ENCODE assay signal across 8 cellular contexts in genomic region chr10:98446656-98447221, GRCh38. TPM values are rescaled to one million over a fixed set of nuclear protein-coding genes. Genes with fewer than 3 reads are reported as not detected.
DNase-seq lines count a peak whose midpoint lies in the region; ATAC-seq, FAIRE-seq and TF ChIP-seq lines count a peak whose summit lies in the region.

HPS1 (minus strand) TSS chr10:98446935; CDS start chr10:98443240, 3,695 bp downstream.

- H3K27ac ChIP-seq in GM23338 (ENCODE audit: low read depth) (peak within 1 kb of the TSS; percentile 78), GM12878 (ENCODE audit: control insufficient read depth, insufficient read depth) (peak within 1 kb of the TSS; percentile 91), iPS DF 6.9 (ENCODE audit: low read length) (no peak within 1 kb of the TSS)

- RAD21 ChIA-PET in GM12878 (lab: Charles Lee; ENCODE audit: unreplicated experiment): no interaction called here

- H3K79me2 ChIP-seq in GM23338 (replicated peaks; ENCODE audit: insufficient read depth) (peaks cover 5% of the 10 kb centered on the region; the same call in 1 of the 2 replicates), GM12878 (ENCODE audit: control insufficient read depth, insufficient read depth, low read length) (peaks cover 30% of the 10 kb centered on the region)

- TF ChIP-seq EP300 in GM12878 (IDR thresholded peaks at IDR 0.05; ENCODE audit: borderline replicate concordance in 1 of 2, control insufficient read depth in 1 of 2, low read depth in 2 of 2, low read length in 2 of 2): peak in 1 of 2 experiments; percentile 44; a peak in 1 of 4 replicates

- BruUV-seq in GM12878 (replicated peaks; lab: Mats Ljungman, UMichigan): no TSS peak

- WGBS in GM12878 (ENCODE audit: insufficient coverage, insufficient replicate concordance, low lambda C conversion rate, missing lambda C conversion rate): under 1% methylated on average over 43 of the region's 47 CpGs
- whole genome bisulfite sequencing in iPS DF 6.9 (ENCODE audit: insufficient coverage, insufficient read length): no CpG with 5 or more reads among the region's 47 CpGs

- peaks cover 35% of the 10 kb centered on the region for H3K36me3 Mint-ChIP-seq in GM23338 (ENCODE audit: low read depth)

- H3K9me3 ChIP-seq in GM12878 (replicated peaks; ENCODE audit: control insufficient read depth, insufficient read depth, low read length): no peaks in the 10 kb centered on the region
- H3K9me3 ChIP-seq in iPS DF 6.9 (ENCODE audit: control insufficient read depth, insufficient read depth, low read length): no peaks in the 10 kb centered on the region

- TF ChIP-seq RAD21 in GM12878 (IDR thresholded peaks at IDR 0.05; ENCODE audit: insufficient read depth, low read depth, low read length): no peak

- peak within 1 kb of the TSS; percentile 76 for H3K4me3 ChIP-seq in GM06990 (replicated peaks; ENCODE audit: low read depth, low read length)
- peak within 1 kb of the TSS; percentile 84 for H3K4me3 ChIP-seq in GM23338
- peak within 1 kb of the TSS; percentile 84 for H3K4me3 ChIP-seq in GM12878
- H3K4me3 ChIP-seq in iPS DF 6.9 (ENCODE audit: low read length): peak within 1 kb of the TSS; percentile 61
- H3K4me3 ChIP-seq in skeletal muscle cell (ENCODE audit: low read depth, low read length): peak within 1 kb of the TSS; percentile 68

- TF ChIP-seq CTCF in GM06990 (IDR thresholded peaks at IDR 0.05; ENCODE audit: insufficient read depth, low read length, poor library complexity, severe bottlenecking): no peak
- TF ChIP-seq CTCF in GM23338 (conservative IDR thresholded peaks at IDR 0.05; ENCODE audit: low read depth in 2 of 2): no peak
- no peak for TF ChIP-seq CTCF in GM12878 (IDR thresholded peaks at IDR 0.05 in 2 of 3, conservative IDR thresholded peaks at IDR 0.05 in 1 of 3; ENCODE audit: control insufficient read depth in 2 of 3, extremely low read depth in 1 of 3, insufficient read depth in 1 of 3, low read depth in 3 of 3, low read length in 3 of 3)

- peak within 1 kb of the TSS; percentile 100 for H2AFZ ChIP-seq in GM23338
- peak within 1 kb of the TSS; percentile 100 for H2AFZ ChIP-seq in GM12878 (ENCODE audit: control insufficient read depth, low read depth, low read length)

- H3K4me1 ChIP-seq in GM23338 (ENCODE audit: insufficient read depth) (peaks cover 5% of the 10 kb centered on the region; the same call in 1 of the 2 replicates), GM12878 (ENCODE audit: control insufficient read depth, insufficient read depth, low read length) (peaks cover 15% of the 10 kb centered on the region), iPS DF 6.9 (ENCODE audit: control insufficient read depth, insufficient read depth, low read length) (no peaks in the 10 kb centered on the region)

- peak; percentile 94 for TF ChIP-seq POLR2A in GM12878 (IDR thresholded peaks at IDR 0.05; ENCODE audit: low read depth, low read length)

- peaks cover 18% of the 10 kb centered on the region for H3K36me3 ChIP-seq in GM06990 (ENCODE audit: control insufficient read depth, insufficient read depth, low read length)
- H3K36me3 ChIP-seq in GM23338 (ENCODE audit: insufficient read depth): peaks cover 8% of the 10 kb centered on the region; the same call in 1 of the 2 replicates
- peaks cover 3 to 6% of the 10 kb centered on the region in 2 experiments for H3K36me3 ChIP-seq in GM12878 (ENCODE audit: control insufficient read depth in 2 of 2, insufficient read depth in 2 of 2, low read length in 1 of 2)
- H3K36me3 ChIP-seq in iPS DF 6.9 (ENCODE audit: control insufficient read depth, insufficient read depth, low read length): peaks cover 12% of the 10 kb centered on the region; the same call in 1 of the 2 replicates

- in situ Hi-C loops in GM12878 (cut with MboI): no loop called here

- H3K9me2 ChIP-seq in GM23338 (ENCODE audit: insufficient read depth): peaks cover 5% of the 10 kb centered on the region; the same call in 1 of the 2 replicates

- DNase-seq in GM06990 (ENCODE audit: extremely low read depth, insufficient read length): peak; percentile 92
- peak; percentile 73 for DNase-seq in GM23338 (ENCODE audit: low spot score)
- peak; percentile 67 for DNase-seq in LHCN-M2 (ENCODE audit: low read depth)
- peak; percentile 62 for DNase-seq in T-helper 9 cell
- peak; percentile 42 for DNase-seq in GM12878 (ENCODE audit: low read depth, low spot score)
- no peak for DNase-seq in iPS DF 6.9 (ENCODE audit: low read depth, low spot score)
- peak; percentile 19 for DNase-seq in skeletal muscle cell (ENCODE audit: low read depth)
- DNase-seq in NCI-H187 (lab: John Stamatoyannopoulos, UW): no peak

- intact Hi-C loops in GM12878 (cut with micrococcal nuclease; ENCODE audit: unreplicated experiment): no loop called here

- H4K20me1 ChIP-seq in GM23338 (replicated peaks; ENCODE audit: insufficient read depth) (no peaks in the 10 kb centered on the region), GM12878 (ENCODE audit: control insufficient read depth, insufficient read depth) (no peaks in the 10 kb centered on the region; the same call in 1 of the 2 replicates)

- POLR2A ChIA-PET in GM12878 (lab: Charles Lee): interaction anchor here (0.9 to 1.7 kb wide), 2 partner anchors 10 to 42 kb away, joined by 3 to 5 read pairs; no protein-coding TSS in a partner anchor

- H3F3A ChIP-seq in GM23338 (replicated peaks; ENCODE audit: low read depth): no peaks in the 10 kb centered on the region

- H3K4me1 Mint-ChIP-seq in GM23338: peaks cover 5% of the 10 kb centered on the region

- peaks cover 5% of the 10 kb centered on the region for H3K27me3 Mint-ChIP-seq in GM23338 (ENCODE audit: insufficient read depth, low read depth, poor library complexity)

- peak within 1 kb of the TSS; percentile 80 for H3K27ac Mint-ChIP-seq in GM23338

- ATAC-seq in GM23338 (peak; percentile 92), GM12878 (peak; percentile 92)

- CTCF ChIA-PET in GM12878 (lab: Yijun Ruan, JAX): interaction anchor here (0.6 to 4.7 kb wide), 5 partner anchors 16 to 107 kb away, joined by 3 to 22 read pairs (median 4); no protein-coding TSS in a partner anchor

- peak within 1 kb of the TSS; percentile 93 for H3K9ac ChIP-seq in GM12878 (ENCODE audit: control insufficient read depth, insufficient read depth, low read length)

- H3K9me3 Mint-ChIP-seq in GM23338: no peaks in the 10 kb centered on the region

- peak within 1 kb of the TSS; percentile 87 for H3K4me2 ChIP-seq in GM23338
- peak within 1 kb of the TSS; percentile 88 for H3K4me2 ChIP-seq in GM12878 (ENCODE audit: control insufficient read depth, insufficient read depth)

- peak within 1 kb of the TSS; percentile 84 for H3K4me3 Mint-ChIP-seq in GM23338

- FAIRE-seq in GM12878 (lab: Jason Lieb, UNC): peak; percentile 62

- H3K27me3 ChIP-seq in GM06990 (replicated peaks; ENCODE audit: control insufficient read depth, insufficient read depth, low read length): no peaks in the 10 kb centered on the region
- no peaks in the 10 kb centered on the region for H3K27me3 ChIP-seq in GM23338 (ENCODE audit: insufficient read depth)
- H3K27me3 ChIP-seq in GM12878 (replicated peaks in 1 of 2; ENCODE audit: control insufficient read depth in 2 of 2, insufficient read depth in 2 of 2, low read length in 1 of 2): no peaks in the 10 kb centered on the region
- H3K27me3 ChIP-seq in iPS DF 6.9 (ENCODE audit: control insufficient read depth, insufficient read depth, low read length): no peaks in the 10 kb centered on the region

- SMC1A ChIA-PET in GM12878 (lab: Charles Lee; ENCODE audit: uncharacterized antibody, unreplicated experiment): interaction anchor here (0.6 kb wide), 1 partner anchor 106 kb away, joined by 3 read pairs; no protein-coding TSS in a partner anchor

TF ChIP-seq in GM23338, 12 proteins besides CTCF, POLR2A, EP300 and RAD21 (continues in another document):
- TF ChIP-seq STAT1 (IDR thresholded peaks at IDR 0.05; ENCODE audit: unreplicated experiment): no peak

TF ChIP-seq in GM12878, 131 proteins besides CTCF, POLR2A, EP300 and RAD21 (continues in another document):
- TF ChIP-seq RAD51 (IDR thresholded peaks at IDR 0.05): peak; percentile 93
- TF ChIP-seq RCOR1 (conservative IDR thresholded peaks at IDR 0.05; ENCODE audit: low read depth, low read length): 0 out of 2 replicates have a peak, but pooled peaks have one; percentile 58
- 0 out of 2 replicates have a peak, but pooled peaks have one; percentile 29 for TF ChIP-seq MEF2A (IDR thresholded peaks at IDR 0.05; ENCODE audit: insufficient read depth, low read depth, low read length)
- TF ChIP-seq FOS (IDR thresholded peaks at IDR 0.05; ENCODE audit: borderline replicate concordance, extremely low read depth, insufficient read length): peak; percentile 70

RNA-seq across cellular contexts. Expression of gene HPS1, which starts in this region (rescaled TPM):
- total RNA-seq in GM23338 (2014; rRNA removed; shearing (Covaris generic)): 19.7 and 21.4 TPM in 2 replicates
- polyA plus RNA-seq in GM23338 (2016; fragmentation: Nextera tagmentation; extraction: Ambion mirVana): 49.4 and 51.2 TPM in 2 replicates
- total RNA-seq in LHCN-M2 (2014; rRNA removed): 37.6 and 46.0 TPM in 2 replicates
- polyA plus RNA-seq in LHCN-M2 (2012): 55.9 TPM
- total RNA-seq in GM12878 (2013; cell fraction: nucleolus; rRNA removed): 119 and 128 TPM in 2 replicates
- 44.5 and 50.8 TPM in 2 replicates for total RNA-seq in GM12878 (2014; rRNA removed)
- total RNA-seq in GM12878 (2014; rRNA removed; fragmentation: Illumina TruSeq; extraction: Trizol): 26.0 and 27.1 TPM in 2 replicates
- 63.9 and 71.5 TPM in 2 replicates for total RNA-seq in GM12878 (2021)
- 19.7 TPM for polyA plus RNA-seq in GM12878 (2011; ENCODE audit: low read depth)
- polyA plus RNA-seq in GM12878 (2011; rRNA removed): 36.7 and 58.7 TPM in 2 replicates
- 55.6 and 67.7 TPM in 2 replicates for polyA plus RNA-seq in GM12878 (2011; cell fraction: cytosol; rRNA removed)
- 252 and 294 TPM in 2 replicates for polyA plus RNA-seq in GM12878 (2011; cell fraction: nucleus; rRNA removed)
- polyA plus RNA-seq in GM12878 (2012): 53.6 and 53.9 TPM in 2 replicates
- 36.5 and 45.8 TPM in 2 replicates for polyA plus RNA-seq in GM12878 (2014; fragmentation: Illumina TruSeq; extraction: Trizol)
- 10 to 100 TPM; 27.9 to 35.8 TPM for polyA plus RNA-seq in GM12878 (2014; fragmentation: Nextera tagmentation; extraction: Ambion mirVana)
- 59.3 and 65.2 TPM in 2 replicates for polyA plus RNA-seq in GM12878 (2014; rRNA removed)
- 100 to 1,000 TPM; 123 to 138 TPM for polyA plus RNA-seq in GM12878 (2016; fragmentation: Nextera tagmentation; extraction: Ambion mirVana)
- polyA minus RNA-seq in GM12878 (2011; rRNA and poly(A)+ RNA removed): 45.6 and 57.2 TPM in 2 replicates
- polyA minus RNA-seq in GM12878 (2011; cell fraction: cytosol; rRNA and poly(A)+ RNA removed): 21.9 and 23.4 TPM in 2 replicates
- polyA minus RNA-seq in GM12878 (2011; cell fraction: nucleus; rRNA and poly(A)+ RNA removed): 68.9 and 118 TPM in 2 replicates

Comparison
In these comparisons a context has a peak if more than half of its experiments do, and no peak if none do; other contexts are left out.
1. DNase-seq: peak in GM06990 (single experiment), GM23338 (single experiment), LHCN-M2 (single experiment), T-helper 9 cell (single experiment), GM12878 (single experiment) and skeletal muscle cell (single experiment); none in iPS DF 6.9 (single experiment) and NCI-H187 (0 of 2).
2. Peak in every context shown above with its lines, with median percentiles within 50 percentile points of each other: H3K4me3 ChIP-seq.